Comparison of ENCODE assay signal across 25 cellular contexts in the genomic region with DNA sequence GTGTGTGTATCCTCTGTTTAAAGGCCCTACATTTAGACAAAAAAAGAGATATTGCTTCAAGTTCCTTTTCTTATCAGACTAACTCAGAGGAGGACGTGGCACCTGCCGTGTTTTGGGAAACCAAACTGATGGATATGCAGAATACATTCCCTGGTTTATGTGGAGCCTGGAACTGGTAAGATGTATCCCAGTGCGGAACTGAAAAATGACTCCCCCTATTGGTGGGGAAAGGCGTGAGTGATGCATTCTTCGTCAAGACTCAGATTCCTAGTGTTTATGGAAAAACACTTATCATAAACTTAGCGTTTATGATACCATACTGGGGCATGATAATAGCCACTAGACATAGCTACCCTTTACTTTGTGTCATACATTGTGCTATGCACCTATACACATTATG.
DNase-seq lines count a peak whose midpoint lies in the region; ATAC-seq and TF ChIP-seq lines count a peak whose summit lies in the region.
"Had no signal": no experiment of that assay in that cellular context is flagged by ENCODE, and none has a peak within 500 bp of the region (broad histone marks: within the 10 kb centered on the region; RNA-seq: fewer than 3 reads in every experiment).

No MANE protein-coding gene starts in this region.

- TF ChIP-seq CTCF in 22Rv1 (IDR thresholded peaks at IDR 0.05) (peak; percentile 48), GM12872 (IDR thresholded peaks at IDR 0.05; ENCODE audit: insufficient read depth, low read depth, low read length) (0 out of 3 replicates have a peak, but pooled peaks have one; percentile 2), OCI-LY7 (conservative IDR thresholded peaks at IDR 0.05; ENCODE audit: low read length) (peak; percentile 45), glutamatergic neuron (IDR thresholded peaks at IDR 0.05; ENCODE audit: partially characterized antibody, unreplicated experiment) (peak; percentile 14), spleen (IDR thresholded peaks at IDR 0.05 in 8 of 11, conservative IDR thresholded peaks at IDR 0.05 in 3 of 11) (no peak)

- no TSS peak for BruUV-seq in OCI-LY7 (replicated peaks; lab: Mats Ljungman, UMichigan)

- no peaks in the 10 kb centered on the region for H3K79me2 ChIP-seq in OCI-LY7 (ENCODE audit: insufficient read depth, low read depth, low read length)

- ATAC-seq in HG03280 (IDR thresholded peaks at IDR 0.05; ENCODE audit: unreplicated experiment) (no peak), GM21786 (IDR thresholded peaks at IDR 0.05; ENCODE audit: unreplicated experiment) (no peak)
- ATAC-seq: activated CD4-positive, CD25-positive, alpha-beta regulatory T cell treated with anti-CD3 and anti-CD28 coated beads, Interleukin-2, amount 50 U/mL, for 24 hours; left colon; Right ventricle myocardium inferior had no signal

- no peaks in the 10 kb centered on the region for H4K20me1 ChIP-seq in OCI-LY7 (ENCODE audit: insufficient read depth, low read length)
- H4K20me1 ChIP-seq: BLaER1 treated with 17β-estradiol and CSF1 and Interleukin-3, amounts not matched to agents 10 nM and 100 nM had no signal

- no peaks in the 10 kb centered on the region for H3K9me3 Mint-ChIP-seq in glutamatergic neuron (ENCODE audit: unreplicated experiment)

- H3K4me3 ChIP-seq in OCI-LY7 (ENCODE audit: low read depth, low read length, poor library complexity, severe bottlenecking) (no peak overlapping the region), spleen (no peak overlapping the region)
- H3K4me3 ChIP-seq: BLaER1 treated with 17β-estradiol and CSF1 and Interleukin-3, amounts not matched to agents 10 nM and 100 nM; skin epidermis; upper lobe of left lung had no signal

- H3K4me3 Mint-ChIP-seq in glutamatergic neuron (ENCODE audit: unreplicated experiment), result no peak overlapping the region
- H3K4me3 Mint-ChIP-seq: activated CD4-positive, alpha-beta memory T cell treated with anti-CD3 and anti-CD28 coated beads for 36 hours had no signal

- no peak overlapping the region for H2AFZ ChIP-seq in OCI-LY7 (ENCODE audit: low read length)

- H3K4me1 ChIP-seq in OCI-LY7 (ENCODE audit: insufficient read depth, low read length, poor library complexity, severe bottlenecking) (no peaks in the 10 kb centered on the region), spleen (no peaks in the 10 kb centered on the region)
- H3K4me1 ChIP-seq: BLaER1 treated with 17β-estradiol and CSF1 and Interleukin-3, amounts not matched to agents 10 nM and 100 nM; Caco-2; upper lobe of left lung had no signal

- CTCF ChIA-PET in OCI-LY7 (lab: Charles Lee; ENCODE audit: unreplicated experiment), result no interaction called here

- no peak overlapping the region for H3K4me2 ChIP-seq in OCI-LY7 (ENCODE audit: low read length)
- H3K4me2 ChIP-seq: BLaER1 treated with 17β-estradiol and CSF1 and Interleukin-3, amounts not matched to agents 10 nM and 100 nM had no signal

- no peak for TF ChIP-seq POLR2A in spleen (IDR thresholded peaks at IDR 0.05)

- WGBS in spleen, 5 donors, result 79 to 87% (median 80%) methylated on average over 6 of the region's 6 CpGs

- H3K9me2 ChIP-seq in OCI-LY7 (ENCODE audit: insufficient read depth, low read length), result no peaks in the 10 kb centered on the region

- intact Hi-C loops in OCI-LY7 (cut with micrococcal nuclease; ENCODE audit: unreplicated experiment) (no loop called here), spleen (cut with DNase I; ENCODE audit: low total_unique reads) (no loop called here)

- H3K9me3 ChIP-seq in OCI-LY7 (ENCODE audit: low read length) (no peaks in the 10 kb centered on the region), spleen (peaks cover 0 to 31% (median 10%) of the 10 kb centered on the region in 8 donors)
- H3K9me3 ChIP-seq: Caco-2, upper lobe of left lung had no signal

- H3K36me3 Mint-ChIP-seq in glutamatergic neuron (ENCODE audit: unreplicated experiment), result no peaks in the 10 kb centered on the region
- H3K36me3 Mint-ChIP-seq: activated CD4-positive, alpha-beta memory T cell treated with anti-CD3 and anti-CD28 coated beads for 36 hours had no signal

- no peaks in the 10 kb centered on the region for H3K27me3 ChIP-seq in spleen (replicated peaks in 1 of 7)
- H3K27me3 ChIP-seq: BLaER1 treated with 17β-estradiol and CSF1 and Interleukin-3, amounts not matched to agents 10 nM and 100 nM; upper lobe of left lung had no signal

- no peak for DNase-seq in OCI-LY7 (ENCODE audit: low spot score)
- DNase-seq in glutamatergic neuron, result no peak
- DNase-seq in SIG-M5 (lab: John Stamatoyannopoulos, UW), result no peak
- DNase-seq in spleen, result no peak
- DNase-seq: activated CD4-positive, alpha-beta memory T cell treated with anti-CD3 and anti-CD28 coated beads for 36 hours; activated effector memory CD4-positive, alpha-beta T cell treated with Interleukin-2 at 50 U/mL for 16 hours; activated T-cell treated with anti-CD3 and anti-CD28 coated beads for 4 hours; Caco-2; left colon; mesenchymal stem cell; NCI-H1417; NCI-H2081 treated with DMSO at 0.1 percent for 48 hours; NCI-H82; stimulated activated CD4-positive, alpha-beta T cell treated with anti-CD3 and anti-CD28 coated beads, Interleukin-1b, Interleukin-23, amount 100 ng/mL, for 48 hours; SW 1271; T1000 had no signal

- H3K36me3 ChIP-seq in OCI-LY7 (ENCODE audit: insufficient read depth, low read length), result no peaks in the 10 kb centered on the region
- H3K36me3 ChIP-seq in spleen, result no peaks in the 10 kb centered on the region
- H3K36me3 ChIP-seq: BLaER1 treated with 17β-estradiol and CSF1 and Interleukin-3, amounts not matched to agents 10 nM and 100 nM; upper lobe of left lung had no signal

- POLR2A ChIA-PET in OCI-LY7 (lab: Charles Lee), result no interaction called here

- H3K27ac ChIP-seq in 22Rv1, result no peak overlapping the region
- no peak overlapping the region for H3K27ac ChIP-seq in OCI-LY7 (ENCODE audit: low read depth, low read length, poor library complexity, severe bottlenecking)
- H3K27ac ChIP-seq in spleen, result no peak overlapping the region
- H3K27ac ChIP-seq: BLaER1 treated with 17β-estradiol and CSF1 and Interleukin-3, amounts not matched to agents 10 nM and 100 nM; skin epidermis; upper lobe of left lung had no signal

- no peak overlapping the region for H3K27ac Mint-ChIP-seq in glutamatergic neuron (ENCODE audit: unreplicated experiment)
- H3K27ac Mint-ChIP-seq: activated CD4-positive, alpha-beta memory T cell treated with anti-CD3 and anti-CD28 coated beads for 36 hours had no signal

- no peaks in the 10 kb centered on the region for H3K27me3 Mint-ChIP-seq in glutamatergic neuron (ENCODE audit: unreplicated experiment)
- H3K27me3 Mint-ChIP-seq: activated CD4-positive, alpha-beta memory T cell treated with anti-CD3 and anti-CD28 coated beads for 36 hours had no signal

- H3K4me1 Mint-ChIP-seq in glutamatergic neuron (ENCODE audit: low read depth, unreplicated experiment), result no peaks in the 10 kb centered on the region

Comparison
In these comparisons a context has a peak if more than half of its experiments do, and no peak if none do; other contexts are left out.
1. CTCF ChIP-seq: peak in 22Rv1 (single experiment), GM12872 (single experiment), OCI-LY7 (single experiment) and glutamatergic neuron (single experiment); none in spleen (0 of 11).